In genomic region chr17:78186689-78187595, GRCh38 we compare ENCODE assay signal across 8 cellular contexts. TPM values are rescaled to one million over a fixed set of nuclear protein-coding genes. Genes with fewer than 3 reads are reported as not detected.
DNase-seq lines count a peak whose midpoint lies in the region; ATAC-seq lines count a peak whose summit lies in the region.

AFMID (plus strand) TSS chr17:78187362; CDS start chr17:78187371, 9 bp downstream.
TK1 (minus strand) TSS chr17:78187052; CDS start chr17:78186994, 58 bp downstream.

- H3K36me3 Mint-ChIP-seq in effector memory CD8-positive, alpha-beta T cell (ENCODE audit: insufficient read depth) = no peaks in the 10 kb centered on the region

- H2AK5ac ChIP-seq in mesendoderm (ENCODE audit: low read length) = no peak within 1 kb of the TSS

- DNase-seq in COLO829 (ENCODE audit: low spot score) (peak; percentile 98), HS-27A (ENCODE audit: low read depth) (peak; percentile 71), NOMO-1 (lab: John Stamatoyannopoulos, UW; ENCODE audit: unreplicated experiment in 2 of 2) (peak; percentile 97 to 100), mesendoderm (peak; percentile 99)
- peak; percentile 71 to 77 (median 77) for DNase-seq in effector memory CD8-positive, alpha-beta T cell
- peak; percentile 40 for DNase-seq in stimulated activated CD8-positive, alpha-beta memory T cell treated with anti-CD3 and anti-CD28 coated beads, Interleukin-15, amount 100 ng/mL, for 1 hour (ENCODE audit: low read depth)

- POLR2A ChIA-PET in activated CD8-positive, alpha-beta memory T cell treated with anti-CD3 and anti-CD28 coated beads for 36 hours (lab: Charles Lee) = interaction anchor here (0.6 to 2.2 kb wide), 7 partner anchors 10 to 128 kb away, joined by 3 to 11 read pairs (median 3); no protein-coding TSS in a partner anchor

- peak within 1 kb of the TSS; percentile 62 for H3K27ac ChIP-seq in mesendoderm (ENCODE audit: low read depth, low read length)

- peak within 1 kb of the TSS; percentile 79 to 85 for H3K4me3 Mint-ChIP-seq in effector memory CD8-positive, alpha-beta T cell

- no peak within 1 kb of the TSS for H4K8ac ChIP-seq in mesendoderm (ENCODE audit: low read depth, low read length)

- H3K56ac ChIP-seq in mesendoderm (ENCODE audit: low read length) = peak within 1 kb of the TSS; percentile 87

- H3K9me3 Mint-ChIP-seq in effector memory CD8-positive, alpha-beta T cell = no peaks in the 10 kb centered on the region

- H3K4me1 Mint-ChIP-seq in effector memory CD8-positive, alpha-beta T cell (ENCODE audit: low read depth in 2 of 2) = peaks cover 9 to 12% of the 10 kb centered on the region in 2 donors

- H2BK120ac ChIP-seq in mesendoderm (ENCODE audit: low read depth, low read length) = no peak within 1 kb of the TSS

- no peak within 1 kb of the TSS for H2BK5ac ChIP-seq in mesendoderm (ENCODE audit: low read length)

- peak within 1 kb of the TSS; percentile 31 to 41 for H3K27ac Mint-ChIP-seq in effector memory CD8-positive, alpha-beta T cell

- H3K27me3 ChIP-seq in mesendoderm (ENCODE audit: insufficient read depth, low read length, poor library complexity) = no peaks in the 10 kb centered on the region

- peaks cover 18% of the 10 kb centered on the region for H3K79me1 ChIP-seq in mesendoderm (ENCODE audit: low read length)

- H3K18ac ChIP-seq in mesendoderm (ENCODE audit: low read length) = peak within 1 kb of the TSS; percentile 82

- no CpG with 5 or more reads among the region's 57 CpGs for WGBS in mesendoderm (ENCODE audit: extremely low coverage, insufficient coverage, low lambda C conversion rate)

- ATAC-seq in GM19467 (IDR thresholded peaks at IDR 0.05; ENCODE audit: unreplicated experiment) = peak; percentile 89
- ATAC-seq in effector memory CD8-positive, alpha-beta T cell (replicated peaks) = peak; percentile 88

- peak within 1 kb of the TSS; percentile 84 for H3K4ac ChIP-seq in mesendoderm (ENCODE audit: low read depth, low read length)

- H3K4me1 ChIP-seq in mesendoderm (ENCODE audit: control insufficient read depth, low read depth, low read length) = peaks cover 9% of the 10 kb centered on the region

- H2BK15ac ChIP-seq in mesendoderm (replicated peaks; ENCODE audit: low read depth) = no peak within 1 kb of the TSS

- CTCF ChIA-PET in activated CD8-positive, alpha-beta memory T cell treated with anti-CD3 and anti-CD28 coated beads for 36 hours (lab: Charles Lee) = interaction anchor here (0.6 to 2.0 kb wide), 9 partner anchors 10 to 165 kb away, joined by 3 to 9 read pairs (median 3); no protein-coding TSS in a partner anchor

- peaks cover 31% of the 10 kb centered on the region for H3K79me2 ChIP-seq in mesendoderm (ENCODE audit: control insufficient read depth, insufficient read depth, low read length)

- no peak within 1 kb of the TSS for H4K5ac ChIP-seq in mesendoderm (ENCODE audit: low read length)

- H3K4me2 ChIP-seq in mesendoderm (ENCODE audit: low read length) = peak within 1 kb of the TSS; percentile 84

- H3K27me3 Mint-ChIP-seq in effector memory CD8-positive, alpha-beta T cell = no peaks in the 10 kb centered on the region

- H3K36me3 ChIP-seq in mesendoderm (ENCODE audit: control insufficient read depth, insufficient read depth, low read length) = peaks cover 7% of the 10 kb centered on the region

- H3K9ac ChIP-seq in mesendoderm (ENCODE audit: low read length) = peak within 1 kb of the TSS; percentile 74

- H3K23ac ChIP-seq in mesendoderm (ENCODE audit: low read length) = no peak within 1 kb of the TSS

- peak within 1 kb of the TSS; percentile 57 for H3K4me3 ChIP-seq in mesendoderm (ENCODE audit: low read length)

RNA-seq across cellular contexts. Expression of gene AFMID, which starts in this region (rescaled TPM):
- total RNA-seq in activated CD8-positive, alpha-beta memory T cell treated with anti-CD3 and anti-CD28 coated beads for 36 hours = 10 to 100 TPM; 37.2 to 38.2 TPM
- polyA plus RNA-seq in mesendoderm (2013, experiment 1 of 2) = 32.8 TPM
- 31.2 TPM for polyA plus RNA-seq in mesendoderm (2013, experiment 2 of 2)

RNA-seq across cellular contexts. Expression of gene TK1, which starts in this region (rescaled TPM):
- 100 to 1,000 TPM; 111 TPM for total RNA-seq in activated CD8-positive, alpha-beta memory T cell treated with anti-CD3 and anti-CD28 coated beads for 36 hours
- 73.3 TPM for polyA plus RNA-seq in mesendoderm (2013, experiment 1 of 2)
- 72.5 TPM for polyA plus RNA-seq in mesendoderm (2013, experiment 2 of 2)

Comparison
In these comparisons a context has a peak if more than half of its experiments do, and no peak if none do; other contexts are left out.
1. Peak in every context shown above with its lines: DNase-seq, ATAC-seq, H3K4me3 ChIP-seq and H3K27ac ChIP-seq.
2. DNase-seq: peak in every context shown above with its lines; median percentile 99 in mesendoderm; 98 in NOMO-1; 98 in COLO829; 77 in effector memory CD8-positive, alpha-beta T cell; 71 in HS-27A; 40 in stimulated activated CD8-positive, alpha-beta memory T cell treated with anti-CD3 and anti-CD28 coated beads, Interleukin-15, amount 100 ng/mL, for 1 hour.